ENCODE assay signal across 3 cellular contexts in the genomic region with DNA sequence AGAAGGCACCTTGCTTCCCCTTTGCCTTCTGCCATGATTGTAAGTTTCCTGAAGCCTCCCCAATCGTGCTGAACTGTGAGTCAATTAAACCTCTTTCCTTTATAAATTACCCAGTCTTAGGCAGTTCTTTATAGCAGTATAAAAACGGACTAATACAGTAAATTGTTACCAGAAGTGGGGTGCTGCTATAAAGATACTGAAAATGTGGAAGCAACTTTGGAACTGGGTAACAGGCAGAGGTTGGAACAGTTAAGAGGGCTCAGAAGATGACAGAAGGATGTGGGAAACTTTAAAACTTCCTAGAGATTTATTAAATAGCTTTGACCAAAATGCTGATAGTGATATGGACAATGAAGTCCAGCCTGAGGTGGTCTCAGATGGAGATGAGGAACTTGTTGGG. TPM values are rescaled to one million over a fixed set of nuclear protein-coding genes. Genes with fewer than 3 reads are reported as not detected.
"Had no signal": no experiment of that assay in that cellular context is flagged by ENCODE, and none has a peak within 500 bp of the region (broad histone marks: within the 10 kb centered on the region; RNA-seq: fewer than 3 reads in every experiment).

No MANE protein-coding gene starts in this region.

RNA-seq across cellular contexts. Expression of gene CYP27C1, which starts 17.7 kb away (rescaled TPM):
- total RNA-seq: OCI-LY7, Right ventricle myocardium superior had no signal
- polyA plus RNA-seq: SK-N-SH had no signal
